16 cellular contexts compared by ENCODE assay signal in the genomic region with DNA sequence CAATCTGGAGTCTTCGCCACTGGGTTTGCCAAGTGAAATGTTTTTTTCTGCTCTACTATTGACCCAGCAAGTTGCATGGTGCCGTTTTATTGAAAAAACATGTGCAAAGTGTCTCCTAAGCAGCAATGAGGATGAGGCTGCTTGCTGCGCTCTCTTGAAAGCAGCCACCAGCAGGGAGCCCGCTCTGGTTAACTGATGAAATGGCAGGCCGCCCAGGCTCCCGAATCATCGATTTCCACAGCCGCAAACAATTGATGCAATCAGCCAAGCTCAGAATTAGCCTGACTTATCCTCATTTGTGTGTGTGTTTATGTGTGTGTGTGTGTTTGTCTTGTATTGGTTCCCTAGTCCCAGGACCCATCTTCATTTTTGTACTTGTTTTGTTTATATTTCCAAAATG. TPM values are rescaled to one million over a fixed set of nuclear protein-coding genes. Genes with fewer than 3 reads are reported as not detected.
A peak's percentile ranks its signal among the peaks of the same experiment; 100 is the strongest.
DNase-seq lines count a peak whose midpoint lies in the region; ATAC-seq and TF ChIP-seq lines count a peak whose summit lies in the region.
"Had no signal": no experiment of that assay in that cellular context is flagged by ENCODE, and none has a peak within 500 bp of the region (broad histone marks: within the 10 kb centered on the region; RNA-seq: fewer than 3 reads in every experiment).

No MANE protein-coding gene starts in this region.

- no peak overlapping the region for H3K4me3 Mint-ChIP-seq in neural progenitor cell
- H3K4me3 Mint-ChIP-seq in activated T-helper 1 cell treated with anti-CD3 and anti-CD28 coated beads, Interleukin-12 subunit alpha, Interleukin-12 subunit beta, Interleukin-2, Interleukin-4 antibody, amounts not matched to agents 30 ng/mL and 10 ng/mL and 1 ng/mL, durations not matched to agents 14 hours and 24 hours and 36 hours: no peak overlapping the region
- H3K4me3 Mint-ChIP-seq in stimulated activated effector memory CD8-positive, alpha-beta T cell treated with anti-CD3 and anti-CD28 coated beads, Interleukin-12 subunit alpha, Interleukin-12 subunit beta, amount 100 ng/mL, for 72 hours: no peak overlapping the region
- H3K4me3 Mint-ChIP-seq: activated CD4-positive, alpha-beta memory T cell treated with anti-CD3 and anti-CD28 coated beads for 36 hours; naive thymus-derived CD8-positive, alpha-beta T cell had no signal

- H3K36me3 Mint-ChIP-seq in neural progenitor cell: no peaks in the 10 kb centered on the region
- H3K36me3 Mint-ChIP-seq in activated T-helper 1 cell treated with anti-CD3 and anti-CD28 coated beads, Interleukin-12 subunit alpha, Interleukin-12 subunit beta, Interleukin-2, Interleukin-4 antibody, amounts not matched to agents 30 ng/mL and 10 ng/mL and 1 ng/mL, durations not matched to agents 14 hours and 24 hours and 36 hours (ENCODE audit: low read depth): no peaks in the 10 kb centered on the region
- H3K36me3 Mint-ChIP-seq in stimulated activated effector memory CD8-positive, alpha-beta T cell treated with anti-CD3 and anti-CD28 coated beads, Interleukin-12 subunit alpha, Interleukin-12 subunit beta, amount 100 ng/mL, for 72 hours: no peaks in the 10 kb centered on the region
- H3K36me3 Mint-ChIP-seq: activated CD4-positive, alpha-beta memory T cell treated with anti-CD3 and anti-CD28 coated beads for 36 hours; naive thymus-derived CD8-positive, alpha-beta T cell had no signal

- no peak for ATAC-seq in stimulated activated effector memory CD8-positive, alpha-beta T cell treated with anti-CD3 and anti-CD28 coated beads, Interleukin-12 subunit alpha, Interleukin-12 subunit beta, amount 100 ng/mL, for 72 hours
- ATAC-seq: naive thymus-derived CD8-positive, alpha-beta T cell had no signal

- no peaks in the 10 kb centered on the region for H3K9me3 ChIP-seq in neural progenitor cell (ENCODE audit: low read depth)
- H3K9me3 ChIP-seq: Caco-2, thoracic aorta had no signal

- H3K9ac ChIP-seq in neural progenitor cell: no peak overlapping the region

- H3K27me3 ChIP-seq in neural progenitor cell: no peaks in the 10 kb centered on the region

- H3K4me1 Mint-ChIP-seq in neural progenitor cell: peaks cover 24% of the 10 kb centered on the region
- H3K4me1 Mint-ChIP-seq in activated T-helper 1 cell treated with anti-CD3 and anti-CD28 coated beads, Interleukin-12 subunit alpha, Interleukin-12 subunit beta, Interleukin-2, Interleukin-4 antibody, amounts not matched to agents 30 ng/mL and 10 ng/mL and 1 ng/mL, durations not matched to agents 14 hours and 24 hours and 36 hours (ENCODE audit: low read depth): no peaks in the 10 kb centered on the region
- H3K4me1 Mint-ChIP-seq in stimulated activated effector memory CD8-positive, alpha-beta T cell treated with anti-CD3 and anti-CD28 coated beads, Interleukin-12 subunit alpha, Interleukin-12 subunit beta, amount 100 ng/mL, for 72 hours: no peaks in the 10 kb centered on the region
- H3K4me1 Mint-ChIP-seq: naive thymus-derived CD8-positive, alpha-beta T cell had no signal

- peak; percentile 57 for DNase-seq in ELF-1 (ENCODE audit: low read depth, low spot score)
- DNase-seq in NCI-H345 treated with DMSO at 0.1 percent for 48 hours (lab: John Stamatoyannopoulos, UW; ENCODE audit: unreplicated experiment): peak; percentile 29
- peak; percentile 53 for DNase-seq in fibroblast of gingiva (ENCODE audit: low read depth)
- peak; percentile 84 for DNase-seq in neural progenitor cell (ENCODE audit: low spot score)
- no peak for DNase-seq in activated T-helper 1 cell treated with anti-CD3 and anti-CD28 coated beads, Interleukin-12 subunit alpha, Interleukin-12 subunit beta, Interleukin-2, Interleukin-4 antibody, amounts not matched to agents 30 ng/mL and 10 ng/mL and 1 ng/mL, durations not matched to agents 14 hours and 24 hours and 36 hours (ENCODE audit: low spot score)
- no peak for DNase-seq in stimulated activated CD8-positive, alpha-beta memory T cell treated with anti-CD3 and anti-CD28 coated beads, Interleukin-4, amount 100 ng/mL, for 48 hours
- no peak for DNase-seq in islet precursor cell
- no peak for DNase-seq in stimulated activated effector memory CD8-positive, alpha-beta T cell treated with anti-CD3 and anti-CD28 coated beads, Interleukin-12 subunit alpha, Interleukin-12 subunit beta, amount 100 ng/mL, for 72 hours (ENCODE audit: low spot score in 2 of 2)
- DNase-seq: activated CD4-positive, alpha-beta memory T cell treated with anti-CD3 and anti-CD28 coated beads for 36 hours; activated gamma-delta T cell treated with Interleukin-2 at 50 U/mL for 16 hours; Caco-2; naive thymus-derived CD8-positive, alpha-beta T cell; NCI-H446 treated with DMSO at 0.1 percent for 48 hours had no signal

- H2AFZ ChIP-seq in neural progenitor cell (replicated peaks): peak overlapping the region; percentile 7

- intact Hi-C loops in activated T-helper 1 cell treated with anti-CD3 and anti-CD28 coated beads, Interleukin-12 subunit alpha, Interleukin-12 subunit beta, Interleukin-2, Interleukin-4 antibody, amounts not matched to agents 30 ng/mL and 10 ng/mL and 1 ng/mL, durations not matched to agents 14 hours and 24 hours and 36 hours (cut with micrococcal nuclease): no loop called here

- H3K9me3 Mint-ChIP-seq in neural progenitor cell: peaks cover 9% of the 10 kb centered on the region
- no peaks in the 10 kb centered on the region for H3K9me3 Mint-ChIP-seq in activated T-helper 1 cell treated with anti-CD3 and anti-CD28 coated beads, Interleukin-12 subunit alpha, Interleukin-12 subunit beta, Interleukin-2, Interleukin-4 antibody, amounts not matched to agents 30 ng/mL and 10 ng/mL and 1 ng/mL, durations not matched to agents 14 hours and 24 hours and 36 hours
- H3K9me3 Mint-ChIP-seq in stimulated activated effector memory CD8-positive, alpha-beta T cell treated with anti-CD3 and anti-CD28 coated beads, Interleukin-12 subunit alpha, Interleukin-12 subunit beta, amount 100 ng/mL, for 72 hours: peaks cover 3% of the 10 kb centered on the region
- H3K9me3 Mint-ChIP-seq: activated CD4-positive, alpha-beta memory T cell treated with anti-CD3 and anti-CD28 coated beads for 36 hours had no signal

- peaks cover 17% of the 10 kb centered on the region for H3K4me1 ChIP-seq in neural progenitor cell
- H3K4me1 ChIP-seq: Caco-2 had no signal

- peaks cover 10% of the 10 kb centered on the region for H3F3A ChIP-seq in neural progenitor cell (ENCODE audit: low read depth)

- H3K27me3 Mint-ChIP-seq in neural progenitor cell (ENCODE audit: insufficient read depth, low read depth): no peaks in the 10 kb centered on the region
- H3K27me3 Mint-ChIP-seq in activated T-helper 1 cell treated with anti-CD3 and anti-CD28 coated beads, Interleukin-12 subunit alpha, Interleukin-12 subunit beta, Interleukin-2, Interleukin-4 antibody, amounts not matched to agents 30 ng/mL and 10 ng/mL and 1 ng/mL, durations not matched to agents 14 hours and 24 hours and 36 hours (ENCODE audit: insufficient read depth): no peaks in the 10 kb centered on the region

- no peaks in the 10 kb centered on the region for H3K79me2 ChIP-seq in neural progenitor cell (ENCODE audit: low read depth)

- H4K20me1 ChIP-seq in neural progenitor cell (ENCODE audit: low read depth): no peaks in the 10 kb centered on the region

- no peak overlapping the region for H3K4me3 ChIP-seq in neural progenitor cell
- H3K4me3 ChIP-seq: thoracic aorta had no signal

- no peak for TF ChIP-seq CTCF in neural progenitor cell (IDR thresholded peaks at IDR 0.05)

- no peaks in the 10 kb centered on the region for H3K36me3 ChIP-seq in neural progenitor cell
- H3K36me3 ChIP-seq: thoracic aorta had no signal

- peak overlapping the region; percentile 69 for H3K27ac Mint-ChIP-seq in neural progenitor cell
- H3K27ac Mint-ChIP-seq in activated T-helper 1 cell treated with anti-CD3 and anti-CD28 coated beads, Interleukin-12 subunit alpha, Interleukin-12 subunit beta, Interleukin-2, Interleukin-4 antibody, amounts not matched to agents 30 ng/mL and 10 ng/mL and 1 ng/mL, durations not matched to agents 14 hours and 24 hours and 36 hours: no peak overlapping the region
- H3K27ac Mint-ChIP-seq in stimulated activated effector memory CD8-positive, alpha-beta T cell treated with anti-CD3 and anti-CD28 coated beads, Interleukin-12 subunit alpha, Interleukin-12 subunit beta, amount 100 ng/mL, for 72 hours: no peak overlapping the region
- H3K27ac Mint-ChIP-seq: activated CD4-positive, alpha-beta memory T cell treated with anti-CD3 and anti-CD28 coated beads for 36 hours; naive thymus-derived CD8-positive, alpha-beta T cell had no signal

- peak overlapping the region; percentile 58 for H3K4me2 ChIP-seq in neural progenitor cell

- H3K27ac ChIP-seq in neural progenitor cell: no peak overlapping the region
- H3K27ac ChIP-seq: thoracic aorta had no signal

RNA-seq across cellular contexts. Expression of a gene that starts 22.2 kb away (rescaled TPM):
- not detected in 2 replicates for total RNA-seq in neural progenitor cell (ENCODE audit: low replicate concordance)
- not detected in 2 replicates for total RNA-seq in activated T-helper 1 cell treated with anti-CD3 and anti-CD28 coated beads, Interleukin-12 subunit alpha, Interleukin-12 subunit beta, Interleukin-2, Interleukin-4 antibody, amounts not matched to agents 30 ng/mL and 10 ng/mL and 1 ng/mL, durations not matched to agents 14 hours and 24 hours and 36 hours
- total RNA-seq: activated CD4-positive, alpha-beta memory T cell treated with anti-CD3 and anti-CD28 coated beads for 36 hours; Caco-2; fibroblast of lung; naive thymus-derived CD8-positive, alpha-beta T cell; T-helper 2 cell treated with Interferon-gamma antibody and Interleukin-4, amounts not matched to agents 100 ng/mL and 5 ng/mL, for 36 hours; thoracic aorta had no signal

Comparison
In these comparisons a context has a peak if more than half of its experiments do, and no peak if none do; other contexts are left out.
1. DNase-seq: peak in ELF-1 (single experiment), NCI-H345 treated with DMSO at 0.1 percent for 48 hours (single experiment), fibroblast of gingiva (single experiment) and neural progenitor cell (single experiment); none in activated T-helper 1 cell treated with anti-CD3 and anti-CD28 coated beads, Interleukin-12 subunit alpha, Interleukin-12 subunit beta, Interleukin-2, Interleukin-4 antibody, amounts not matched to agents 30 ng/mL and 10 ng/mL and 1 ng/mL, durations not matched to agents 14 hours and 24 hours and 36 hours (single experiment), stimulated activated CD8-positive, alpha-beta memory T cell treated with anti-CD3 and anti-CD28 coated beads, Interleukin-4, amount 100 ng/mL, for 48 hours (single experiment), islet precursor cell (single experiment) and stimulated activated effector memory CD8-positive, alpha-beta T cell treated with anti-CD3 and anti-CD28 coated beads, Interleukin-12 subunit alpha, Interleukin-12 subunit beta, amount 100 ng/mL, for 72 hours (0 of 2).